ENCODE assay signal across 9 cellular contexts in the genomic region with DNA sequence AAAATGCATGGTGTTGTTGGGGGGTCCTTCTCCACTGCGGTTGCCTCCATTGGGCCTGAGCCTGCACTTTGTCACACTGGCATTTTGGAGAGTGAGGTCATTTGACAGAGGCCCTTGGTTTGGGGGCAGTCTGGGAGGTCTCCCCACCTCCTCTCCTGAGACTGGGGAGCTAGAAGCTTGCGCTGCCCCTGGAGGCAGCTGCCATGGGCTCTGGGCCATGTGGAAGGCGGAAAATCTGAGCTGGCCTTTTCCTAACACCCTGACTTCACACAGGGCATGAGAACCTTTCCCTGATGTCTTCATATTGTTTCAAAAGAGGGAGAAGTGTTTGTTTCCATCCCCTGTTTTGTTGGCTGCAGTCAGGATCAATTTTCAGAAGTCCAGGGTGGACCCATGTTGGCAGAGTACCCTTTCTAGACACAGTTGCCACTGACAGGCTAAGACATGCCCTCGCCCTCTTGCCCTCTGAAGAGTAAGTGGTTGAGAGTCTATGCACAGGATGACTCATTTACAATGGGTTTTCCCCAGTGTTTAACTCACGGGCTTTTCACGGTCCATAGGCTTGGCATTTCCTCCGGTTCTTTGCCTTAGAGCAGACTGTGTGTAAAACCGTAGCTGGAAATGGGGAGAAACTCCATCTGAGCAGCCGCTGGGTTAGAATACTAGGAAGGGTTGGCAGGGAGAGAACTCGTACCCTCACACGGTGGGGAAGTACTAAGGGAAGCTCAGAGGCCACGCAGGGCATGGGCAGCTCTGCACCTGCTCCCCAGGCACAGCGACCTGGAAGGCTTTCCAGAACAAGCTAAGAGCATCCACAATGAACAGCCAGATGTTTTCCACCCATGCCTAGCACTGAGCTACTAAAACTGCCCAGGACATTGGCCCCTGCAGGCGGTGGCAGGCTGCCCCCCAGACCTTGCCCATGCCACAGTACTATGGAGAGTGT.
DNase-seq lines count a peak whose midpoint lies in the region; ATAC-seq and TF ChIP-seq lines count a peak whose summit lies in the region.
"Had no signal": no experiment of that assay in that cellular context is flagged by ENCODE, and none has a peak within 500 bp of the region (broad histone marks: within the 10 kb centered on the region; RNA-seq: fewer than 3 reads in every experiment).

No MANE protein-coding gene starts in this region.

- peaks cover under 1% of the 10 kb centered on the region for H3K9me3 Mint-ChIP-seq in activated CD4-positive, alpha-beta T cell treated with anti-CD3 and anti-CD28 coated beads for 36 hours (ENCODE audit: low read depth)
- no peaks in the 10 kb centered on the region for H3K9me3 Mint-ChIP-seq in stimulated activated effector memory CD8-positive, alpha-beta T cell treated with anti-CD3 and anti-CD28 coated beads, Interleukin-12 subunit alpha, Interleukin-12 subunit beta, amount 100 ng/mL, for 72 hours

- in situ Hi-C loops in astrocyte of the cerebellum (cut with HindIII; ENCODE audit: low sequenced_read_pairs) = no loop called here
- in situ Hi-C loops in G401 (cut with HindIII; ENCODE audit: low sequenced_read_pairs) = no loop called here

- CTCF ChIA-PET in activated CD4-positive, alpha-beta T cell treated with anti-CD3 and anti-CD28 coated beads for 36 hours (lab: Charles Lee) = interaction anchor here (0.9 kb wide), 1 partner anchor 284 kb away, joined by 3 read pairs; no protein-coding TSS in a partner anchor

- intact Hi-C loops in activated CD4-positive, alpha-beta T cell treated with anti-CD3 and anti-CD28 coated beads for 36 hours (cut with DNase I, micrococcal nuclease) = no loop called here

- H3K36me3 Mint-ChIP-seq in activated CD4-positive, alpha-beta T cell treated with anti-CD3 and anti-CD28 coated beads for 36 hours (ENCODE audit: low read depth) = no peaks in the 10 kb centered on the region
- no peaks in the 10 kb centered on the region for H3K36me3 Mint-ChIP-seq in stimulated activated effector memory CD8-positive, alpha-beta T cell treated with anti-CD3 and anti-CD28 coated beads, Interleukin-12 subunit alpha, Interleukin-12 subunit beta, amount 100 ng/mL, for 72 hours

- peaks cover 6% of the 10 kb centered on the region for H3K4me1 Mint-ChIP-seq in activated CD4-positive, alpha-beta T cell treated with anti-CD3 and anti-CD28 coated beads for 36 hours
- no peaks in the 10 kb centered on the region for H3K4me1 Mint-ChIP-seq in stimulated activated effector memory CD8-positive, alpha-beta T cell treated with anti-CD3 and anti-CD28 coated beads, Interleukin-12 subunit alpha, Interleukin-12 subunit beta, amount 100 ng/mL, for 72 hours

- peak; percentile 34 for DNase-seq in activated CD4-positive, alpha-beta T cell treated with anti-CD3 and anti-CD28 coated beads for 36 hours
- no peak for DNase-seq in activated CD4-positive, alpha-beta T cell treated with anti-CD3 and anti-CD28 coated beads for 1 hour
- DNase-seq in astrocyte of the cerebellum (ENCODE audit: low read depth) (peak; percentile 55), NCI-H2107 treated with DMSO at 0.1 percent for 48 hours (lab: John Stamatoyannopoulos, UW; ENCODE audit: unreplicated experiment) (no peak), G401 (ENCODE audit: low spot score) (no peak)
- no peak for DNase-seq in stimulated activated effector memory CD8-positive, alpha-beta T cell treated with anti-CD3 and anti-CD28 coated beads, Interleukin-12 subunit alpha, Interleukin-12 subunit beta, amount 100 ng/mL, for 72 hours (ENCODE audit: low spot score in 2 of 2)
- DNase-seq in stimulated activated CD4-positive, alpha-beta T cell treated with anti-CD3 and anti-CD28 coated beads, Interleukin-2, amount 100 ng/mL, for 24 hours = no peak

- no peak overlapping the region for H3K27ac Mint-ChIP-seq in activated CD4-positive, alpha-beta T cell treated with anti-CD3 and anti-CD28 coated beads for 36 hours
- H3K27ac Mint-ChIP-seq in stimulated activated effector memory CD8-positive, alpha-beta T cell treated with anti-CD3 and anti-CD28 coated beads, Interleukin-12 subunit alpha, Interleukin-12 subunit beta, amount 100 ng/mL, for 72 hours = no peak overlapping the region

- no peak overlapping the region for H3K4me3 Mint-ChIP-seq in activated CD4-positive, alpha-beta T cell treated with anti-CD3 and anti-CD28 coated beads for 36 hours
- H3K4me3 Mint-ChIP-seq in stimulated activated effector memory CD8-positive, alpha-beta T cell treated with anti-CD3 and anti-CD28 coated beads, Interleukin-12 subunit alpha, Interleukin-12 subunit beta, amount 100 ng/mL, for 72 hours = no peak overlapping the region

- H3K27me3 Mint-ChIP-seq in activated CD4-positive, alpha-beta T cell treated with anti-CD3 and anti-CD28 coated beads for 36 hours = no peaks in the 10 kb centered on the region

- TF ChIP-seq CTCF in astrocyte of the cerebellum (IDR thresholded peaks at IDR 0.05; ENCODE audit: low read depth, low read length, missing control alignments) = no peak

- no peak overlapping the region for H3K4me3 ChIP-seq in astrocyte of the cerebellum (ENCODE audit: low read depth, low read length)
- H3K4me3 ChIP-seq: SK-N-MC had no signal

- POLR2A ChIA-PET in activated CD4-positive, alpha-beta T cell treated with anti-CD3 and anti-CD28 coated beads for 36 hours (lab: Charles Lee) = no interaction called here

- ATAC-seq in activated CD4-positive, alpha-beta T cell treated with anti-CD3 and anti-CD28 coated beads for 36 hours = peak; percentile 96
- peak; percentile 64 for ATAC-seq in HG03342 (IDR thresholded peaks at IDR 0.05; ENCODE audit: unreplicated experiment)
- peak; percentile 78 for ATAC-seq in stimulated activated effector memory CD8-positive, alpha-beta T cell treated with anti-CD3 and anti-CD28 coated beads, Interleukin-12 subunit alpha, Interleukin-12 subunit beta, amount 100 ng/mL, for 72 hours

Comparison
In these comparisons a context has a peak if more than half of its experiments do, and no peak if none do; other contexts are left out.
1. DNase-seq: peak in activated CD4-positive, alpha-beta T cell treated with anti-CD3 and anti-CD28 coated beads for 36 hours (single experiment) and astrocyte of the cerebellum (single experiment); none in activated CD4-positive, alpha-beta T cell treated with anti-CD3 and anti-CD28 coated beads for 1 hour (single experiment), stimulated activated effector memory CD8-positive, alpha-beta T cell treated with anti-CD3 and anti-CD28 coated beads, Interleukin-12 subunit alpha, Interleukin-12 subunit beta, amount 100 ng/mL, for 72 hours (0 of 2), NCI-H2107 treated with DMSO at 0.1 percent for 48 hours (single experiment), stimulated activated CD4-positive, alpha-beta T cell treated with anti-CD3 and anti-CD28 coated beads, Interleukin-2, amount 100 ng/mL, for 24 hours (0 of 2) and G401 (single experiment).
2. Peak in every context shown above with its lines, with median percentiles within 50 percentile points of each other: ATAC-seq.